Comparison of ENCODE assay signal across 35 cellular contexts in the genomic region with DNA sequence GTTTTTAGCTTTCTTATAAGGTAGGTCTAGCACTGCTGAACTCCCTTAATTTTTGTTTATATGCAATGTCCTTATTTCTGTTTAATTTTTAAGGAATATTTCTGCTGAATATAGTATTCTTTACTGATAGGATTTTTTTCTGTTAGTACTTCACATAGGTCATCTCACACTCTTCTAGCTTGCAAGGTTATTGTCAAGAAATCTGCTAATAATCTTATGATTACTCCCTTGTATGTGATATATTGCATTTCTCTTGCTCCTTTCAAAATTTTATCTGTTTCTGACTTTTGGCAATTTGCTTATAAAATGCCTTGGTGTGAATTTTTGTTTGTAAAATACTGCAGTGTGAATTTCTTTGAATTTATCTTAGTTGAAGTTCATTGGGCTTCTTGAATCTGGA.
"Had no signal": no experiment of that assay in that cellular context is flagged by ENCODE, and none has a peak within 500 bp of the region (broad histone marks: within the 10 kb centered on the region; RNA-seq: fewer than 3 reads in every experiment).

No MANE protein-coding gene starts in this region.

- H3K36me3 ChIP-seq: MG63 had no signal

- H3K4me3 ChIP-seq: MG63 had no signal

- H3K27me3 ChIP-seq: MG63 had no signal

- DNase-seq: Karpas-422, Kasumi-1, MG63, MM.1S, MV-4-11, NCI-H1048, NCI-H1092, NCI-H1092 treated with DMSO at 0.1 percent for 48 hours, NCI-H1105, NCI-H1105 treated with DMSO at 0.1 percent for 48 hours, NCI-H1417, NCI-H1417 treated with DMSO at 0.1 percent for 48 hours, NCI-H1436, NCI-H1436 treated with DMSO at 0.1 percent for 48 hours, NCI-H146, NCI-H1694, NCI-H1694 treated with DMSO at 0.1 percent for 48 hours, NCI-H187, NCI-H187 treated with DMSO at 0.1 percent for 48 hours, NCI-H1930, NCI-H2029, NCI-H2029 treated with DMSO at 0.1 percent for 48 hours, NCI-H2081, NCI-H2081 treated with DMSO at 0.1 percent for 48 hours, NCI-H2107, NCI-H2171, NCI-H2171 treated with DMSO at 0.1 percent for 48 hours, NCI-H2227 treated with DMSO at 0.1 percent for 48 hours, NCI-H226, NCI-H345, NCI-H446, NCI-H446 treated with DMSO at 0.1 percent for 48 hours, NCI-H510A, NCI-H510A treated with DMSO at 0.1 percent for 48 hours, NCI-H524 had no signal
